Comparison of ENCODE assay signal across 25 cellular contexts in genomic region chr11:11827272-11827671, GRCh38.
"Had no signal": no experiment of that assay in that cellular context is flagged by ENCODE, and none has a peak within 500 bp of the region (broad histone marks: within the 10 kb centered on the region; RNA-seq: fewer than 3 reads in every experiment).

No MANE protein-coding gene starts in this region.

- H3K36me3 ChIP-seq: colonic mucosa, esophagus squamous epithelium, gastrocnemius medialis, heart right ventricle, left lung, lower lobe of right lung had no signal

- H3K27ac ChIP-seq: colonic mucosa, epithelial cell of prostate, esophagus squamous epithelium, gastrocnemius medialis, heart right ventricle, left lung, lower lobe of right lung had no signal

- H3K9me3 ChIP-seq: colonic mucosa, esophagus squamous epithelium, gastrocnemius medialis, left lung, lower lobe of right lung, mucosa of descending colon had no signal

- H3K4me3 ChIP-seq: colonic mucosa, esophagus squamous epithelium, gastrocnemius medialis, heart right ventricle, left lung, lower lobe of right lung, mucosa of descending colon had no signal

- H3K27me3 ChIP-seq: colonic mucosa, gastrocnemius medialis, heart right ventricle, left lung had no signal

- FAIRE-seq: endometrium, islet of Langerhans, keratinocyte had no signal

- DNase-seq: colonic mucosa; cortex of kidney; effector CD8-positive, alpha-beta T cell; effector memory CD8-positive, alpha-beta T cell; endodermal cell; erythroblast; esophagus squamous epithelium; foreskin fibroblast; foreskin melanocyte; gastrocnemius medialis; glutamatergic neuron; head of caudate nucleus; heart right ventricle; hippocampal formation; left cardiac atrium; left lung; left ventricle myocardium superior; lower lobe of right lung; mesenchymal stem cell; mucosa of descending colon had no signal

- ATAC-seq: effector memory CD8-positive, alpha-beta T cell; esophagus mucosa; gastrocnemius medialis; heart right ventricle; left cardiac atrium; left lung; left ventricle myocardium superior; lower lobe of right lung; mucosa of descending colon had no signal

- H3K4me1 ChIP-seq: colonic mucosa, esophagus squamous epithelium, gastrocnemius medialis, heart right ventricle, left lung, lower lobe of right lung had no signal
